Comparison of ENCODE assay signal across 8 cellular contexts in the genomic region with DNA sequence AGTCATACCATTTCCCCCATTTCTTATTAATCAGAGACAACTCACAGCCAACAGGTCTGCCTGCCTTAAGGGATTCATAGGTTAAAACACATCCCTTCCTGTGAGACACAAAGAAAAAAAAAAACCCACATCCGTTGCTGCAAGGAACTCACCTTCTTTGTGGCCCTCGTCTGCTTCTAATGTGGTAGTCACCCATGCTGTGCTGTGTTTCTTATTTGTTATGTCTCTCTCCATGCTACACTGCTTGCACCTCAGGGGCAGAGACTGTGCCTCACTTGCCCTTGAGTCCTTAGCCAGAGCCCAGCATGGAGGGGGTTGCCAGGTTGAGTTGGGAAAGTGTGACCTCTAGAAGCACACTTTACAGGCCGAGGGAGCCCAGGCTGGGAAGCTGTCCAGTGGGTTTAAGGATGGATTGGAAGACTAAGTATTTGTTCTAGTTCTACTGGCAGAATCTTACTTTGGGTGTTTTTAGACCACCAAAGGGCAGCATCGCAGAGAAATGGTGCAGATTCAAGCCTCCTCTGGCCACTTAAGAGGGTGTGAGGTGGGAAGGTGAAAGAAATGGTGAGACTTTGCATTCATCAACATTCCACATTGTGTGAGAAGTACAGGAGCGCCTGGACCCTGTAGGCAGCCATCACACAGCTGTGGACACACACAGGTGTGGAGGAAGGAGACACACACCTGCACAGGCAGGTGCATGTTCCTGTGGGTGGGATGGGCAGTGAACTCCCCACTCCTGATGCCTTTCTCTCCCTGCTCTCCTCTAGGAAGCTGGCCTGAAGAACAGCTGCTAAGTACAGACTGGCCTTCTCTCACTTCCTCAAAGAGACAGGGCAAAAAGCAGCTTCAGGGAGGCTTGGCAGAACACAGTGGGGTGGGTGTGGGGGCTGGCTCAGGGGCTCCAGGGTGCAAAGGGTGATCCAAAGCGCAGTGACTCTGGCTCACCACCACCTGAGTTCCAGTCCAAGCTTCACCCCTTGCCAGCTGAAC.
A peak's percentile ranks its signal among the peaks of the same experiment; 100 is the strongest.
DNase-seq lines count a peak whose midpoint lies in the region; ATAC-seq and TF ChIP-seq lines count a peak whose summit lies in the region.

No MANE protein-coding gene starts in this region.

- no peak overlapping the region for H3K27ac Mint-ChIP-seq in nephron progenitor cell

- peak overlapping the region; percentile 29 for H3K27ac ChIP-seq in cingulate gyrus (ENCODE audit: low read depth, low read length)

- H3K27me3 Mint-ChIP-seq in nephron progenitor cell (ENCODE audit: low read depth, poor library complexity): no peaks in the 10 kb centered on the region

- peak; percentile 55 for ATAC-seq in GM19455 (IDR thresholded peaks at IDR 0.05; ENCODE audit: unreplicated experiment)

- DNase-seq in CD1c-positive myeloid dendritic cell (ENCODE audit: extremely low spot score) (peak; percentile 61), MV-4-11 (lab: John Stamatoyannopoulos, UW) (peak; percentile 57), NCI-H524 (lab: John Stamatoyannopoulos, UW) (no peak), foreskin fibroblast (no peak), nephron progenitor cell (no peak), cortex of kidney (lab: John Stamatoyannopoulos, UW) (no peak)

- H3K9me3 Mint-ChIP-seq in nephron progenitor cell: no peaks in the 10 kb centered on the region

- no peak overlapping the region for H3K4me3 ChIP-seq in foreskin fibroblast (ENCODE audit: low read depth in 1 of 2, low read length in 2 of 2)

- TF ChIP-seq CTCF in foreskin fibroblast (IDR thresholded peaks at IDR 0.05; ENCODE audit: low read depth, low read length): no peak
- no peak for TF ChIP-seq CTCF in nephron progenitor cell (IDR thresholded peaks at IDR 0.05)

- H3K4me3 Mint-ChIP-seq in nephron progenitor cell: no peak overlapping the region

- no peaks in the 10 kb centered on the region for H3K4me1 Mint-ChIP-seq in nephron progenitor cell

- peaks cover 23% of the 10 kb centered on the region for H3K36me3 Mint-ChIP-seq in nephron progenitor cell (ENCODE audit: low read depth)

Comparison
In these comparisons a context has a peak if more than half of its experiments do, and no peak if none do; other contexts are left out.
1. DNase-seq: peak in CD1c-positive myeloid dendritic cell (single experiment) and MV-4-11 (single experiment); none in NCI-H524 (0 of 2), foreskin fibroblast (0 of 2), nephron progenitor cell (single experiment) and cortex of kidney (single experiment).